ENCODE assay signal across 21 cellular contexts in the genomic region with DNA sequence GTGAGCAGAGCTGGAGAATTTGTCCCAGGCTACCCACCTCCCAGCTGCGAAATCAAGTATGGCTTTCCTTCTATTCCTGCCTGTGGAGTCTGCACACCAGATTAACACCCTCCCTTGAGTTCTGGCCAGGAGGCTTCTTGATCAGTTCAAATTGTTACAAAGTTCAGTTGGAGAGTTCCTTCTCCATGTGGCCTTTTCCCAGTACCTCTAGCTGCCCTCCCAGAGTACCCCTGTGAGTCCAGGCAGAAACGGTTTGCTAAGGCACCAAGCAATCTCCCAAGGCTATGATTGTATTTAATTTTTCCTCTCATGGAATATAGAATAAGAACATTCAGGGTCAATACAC. TPM values are rescaled to one million over a fixed set of nuclear protein-coding genes. Genes with fewer than 3 reads are reported as not detected.
DNase-seq lines count a peak whose midpoint lies in the region; ATAC-seq and TF ChIP-seq lines count a peak whose summit lies in the region.
"Had no signal": no experiment of that assay in that cellular context is flagged by ENCODE, and none has a peak within 500 bp of the region (broad histone marks: within the 10 kb centered on the region; RNA-seq: fewer than 3 reads in every experiment).

No MANE protein-coding gene starts in this region.

- H3K27me3 ChIP-seq in breast epithelium (no peaks in the 10 kb centered on the region), RWPE2 (ENCODE audit: insufficient read depth, poor library complexity, severe bottlenecking) (no peaks in the 10 kb centered on the region), testis (no peaks in the 10 kb centered on the region)
- H3K27me3 ChIP-seq: BLaER1 treated with 17β-estradiol and CSF1 and Interleukin-3, amounts not matched to agents 10 nM and 100 nM had no signal

- H3K36me3 Mint-ChIP-seq in MCF 10A (ENCODE audit: insufficient read depth, unreplicated experiment) = peaks cover 51% of the 10 kb centered on the region
- H3K36me3 Mint-ChIP-seq: CD8-positive, alpha-beta memory T cell had no signal

- 52 to 55% methylated on average over 2 of the region's 2 CpGs for WGBS in testis, 2 donors

- CTCF ChIA-PET in MCF 10A (lab: Yijun Ruan, JAX) = no interaction called here

- H3K9me3 ChIP-seq in breast epithelium (no peaks in the 10 kb centered on the region), RWPE2 (ENCODE audit: severe bottlenecking) (no peaks in the 10 kb centered on the region), testis (no peaks in the 10 kb centered on the region)
- H3K9me3 ChIP-seq: BLaER1 treated with 17β-estradiol and CSF1 and Interleukin-3, amounts not matched to agents 10 nM and 100 nM had no signal

- H3K9me3 Mint-ChIP-seq in MCF 10A (ENCODE audit: unreplicated experiment) = peaks cover 13% of the 10 kb centered on the region
- H3K9me3 Mint-ChIP-seq: CD8-positive, alpha-beta memory T cell; HFFc6 had no signal

- intact Hi-C loops in MCF 10A (cut with micrococcal nuclease) (no loop called here), breast epithelium (cut with DNase I; ENCODE audit: low total_unique reads) (loop anchor here (5.0 kb wide), 1 partner anchor 1963 kb away; no protein-coding TSS in a partner anchor), testis (cut with DNase I; ENCODE audit: low total_unique reads) (no loop called here)

- no peaks in the 10 kb centered on the region for H3K27me3 Mint-ChIP-seq in MCF 10A (ENCODE audit: insufficient read depth, unreplicated experiment)

- H3K4me1 Mint-ChIP-seq in MCF 10A (ENCODE audit: insufficient read depth, unreplicated experiment) = peaks cover 55% of the 10 kb centered on the region

- no peak for TF ChIP-seq POLR2A in breast epithelium (IDR thresholded peaks at IDR 0.05)
- TF ChIP-seq POLR2A in testis (IDR thresholded peaks at IDR 0.05) = no peak

- H3K36me3 ChIP-seq in breast epithelium (no peaks in the 10 kb centered on the region), RWPE2 (ENCODE audit: low read depth) (no peaks in the 10 kb centered on the region), testis (ENCODE audit: low read depth, missing control alignments) (no peaks in the 10 kb centered on the region)
- H3K36me3 ChIP-seq: BLaER1 treated with 17β-estradiol and CSF1 and Interleukin-3, amounts not matched to agents 10 nM and 100 nM had no signal

- DNase-seq in MCF 10A (ENCODE audit: unreplicated experiment) (no peak), breast epithelium (ENCODE audit: low spot score in 2 of 2) (no peak), RWPE2 (ENCODE audit: low spot score) (no peak), epithelial cell of prostate (ENCODE audit: low read depth, low spot score) (no peak), testis (peak; percentile 46), NCI-H446 (lab: John Stamatoyannopoulos, UW) (no peak)
- DNase-seq: ACHN; CD8-positive, alpha-beta memory T cell; DMS53; GDM1; HFFc6; KG1; NCI-H1092 treated with DMSO at 0.1 percent for 48 hours; NCI-H1436 treated with DMSO at 0.1 percent for 48 hours; NCI-H2029 treated with DMSO at 0.1 percent for 48 hours; NCI-H774 had no signal

- no peaks in the 10 kb centered on the region for H3K4me1 ChIP-seq in breast epithelium
- peaks cover 11% of the 10 kb centered on the region for H3K4me1 ChIP-seq in RWPE2 (ENCODE audit: insufficient read depth, poor library complexity, severe bottlenecking)
- no peaks in the 10 kb centered on the region for H3K4me1 ChIP-seq in testis

- peak overlapping the region; percentile 82 for H3K27ac Mint-ChIP-seq in MCF 10A (ENCODE audit: low read depth, unreplicated experiment)
- H3K27ac Mint-ChIP-seq: CD8-positive, alpha-beta memory T cell; HFFc6 had no signal

- no peak for ATAC-seq in RWPE2 (ENCODE audit: low read depth)
- no peak for ATAC-seq in HG02610 (IDR thresholded peaks at IDR 0.05; ENCODE audit: unreplicated experiment)
- ATAC-seq in HG02885 (IDR thresholded peaks at IDR 0.05; ENCODE audit: poor library complexity, unreplicated experiment) = no peak
- ATAC-seq: HepG2 had no signal

- TF ChIP-seq CTCF in MCF 10A (IDR thresholded peaks at IDR 0.05; ENCODE audit: unreplicated experiment) (no peak), breast epithelium (IDR thresholded peaks at IDR 0.05) (no peak), RWPE2 (IDR thresholded peaks at IDR 0.05; ENCODE audit: poor library complexity, severe bottlenecking) (no peak), testis (IDR thresholded peaks at IDR 0.05) (no peak)

- H3K27ac ChIP-seq in breast epithelium = no peak overlapping the region
- peak overlapping the region; percentile 21 for H3K27ac ChIP-seq in RWPE2 (ENCODE audit: poor library complexity, severe bottlenecking)
- H3K27ac ChIP-seq in epithelial cell of prostate = peak overlapping the region; percentile 73
- H3K27ac ChIP-seq in testis = no peak overlapping the region
- H3K27ac ChIP-seq: 22Rv1; BLaER1 treated with 17β-estradiol and CSF1 and Interleukin-3, amounts not matched to agents 10 nM and 100 nM had no signal

- POLR2A ChIA-PET in MCF 10A (lab: Yijun Ruan, JAX) = interaction anchor here (1.1 kb wide), 1 partner anchor 50 kb away, joined by 5 read pairs; the partner anchor contains the start of gene ERGIC2

- H3K4me3 ChIP-seq in breast epithelium (no peak overlapping the region), RWPE2 (ENCODE audit: severe bottlenecking) (no peak overlapping the region), testis (no peak overlapping the region)
- H3K4me3 ChIP-seq: BLaER1 treated with 17β-estradiol and CSF1 and Interleukin-3, amounts not matched to agents 10 nM and 100 nM had no signal

- H3K4me3 Mint-ChIP-seq in MCF 10A (ENCODE audit: unreplicated experiment) = no peak overlapping the region
- H3K4me3 Mint-ChIP-seq: CD8-positive, alpha-beta memory T cell; HFFc6 had no signal

- no TSS peak for BruUV-seq in MCF 10A (replicated peaks; lab: Mats Ljungman, UMichigan)

RNA-seq across cellular contexts. Expression of gene ERGIC2, which starts 49.7 kb away (rescaled TPM):
- total RNA-seq in MCF 10A (2022) (63.6 and 74.6 TPM in 2 replicates), breast epithelium (10 to 100 TPM; 23.9 to 80.2 (median 46.1) TPM), testis (10 to 100 TPM; 41.7 to 83.0 TPM)
- 71.3 TPM for polyA plus RNA-seq in testis (ENCODE audit: insufficient read depth, low read depth, low replicate concordance)

Comparison
In these comparisons a context has a peak if more than half of its experiments do, and no peak if none do; other contexts are left out.
1. H3K27ac ChIP-seq: peak in RWPE2 (single experiment) and epithelial cell of prostate (single experiment); none in breast epithelium (0 of 2) and testis (0 of 2).